8 cellular contexts compared by ENCODE assay signal in genomic region chr1:45583264-45583665, GRCh38. TPM values are rescaled to one million over a fixed set of nuclear protein-coding genes. Genes with fewer than 3 reads are reported as not detected.
DNase-seq lines count a peak whose midpoint lies in the region; ATAC-seq and TF ChIP-seq lines count a peak whose summit lies in the region.

No MANE protein-coding gene starts in this region.

- DNase-seq in EH (ENCODE audit: low read depth) (peak; percentile 98), H7 (peak; percentile 96), SHP77 (lab: John Stamatoyannopoulos, UW) (peak; percentile 94 to 95), foreskin keratinocyte (peak; percentile 92 to 96), neural crest cell (ENCODE audit: low read depth, low spot score) (peak; percentile 82)
- peak; percentile 90 for DNase-seq in activated gamma-delta T cell treated with anti-CD3 and anti-CD28 coated beads, Interleukin-2, amount 50 U/mL, for 16 hours (ENCODE audit: low read depth)

- no peaks in the 10 kb centered on the region for H3K27me3 ChIP-seq in H7 (ENCODE audit: control insufficient read depth, insufficient read depth, low read length)
- H3K27me3 ChIP-seq in Loucy (ENCODE audit: insufficient read depth, low read length, poor library complexity, severe bottlenecking): no peaks in the 10 kb centered on the region
- no peaks in the 10 kb centered on the region for H3K27me3 ChIP-seq in foreskin keratinocyte
- H3K27me3 ChIP-seq in stomach smooth muscle (ENCODE audit: control insufficient read depth in 1 of 2, insufficient read depth in 2 of 2, low read length in 2 of 2): no peaks in the 10 kb centered on the region

- H3K36me3 ChIP-seq in H7 (replicated peaks; ENCODE audit: control insufficient read depth, insufficient read depth, low read length) (peaks cover 2% of the 10 kb centered on the region; the same call in 1 of the 2 replicates), Loucy (ENCODE audit: insufficient read depth, low read length) (no peaks in the 10 kb centered on the region), stomach smooth muscle (ENCODE audit: control insufficient read depth in 2 of 2, insufficient read depth in 2 of 2, low read length in 2 of 2) (no peaks in the 10 kb centered on the region)

- no peaks in the 10 kb centered on the region for H3K9me3 Mint-ChIP-seq in neural crest cell

- H3K9ac ChIP-seq in Loucy (ENCODE audit: low read depth, low read length, poor library complexity, severe bottlenecking) (peak overlapping the region; percentile 98), stomach smooth muscle (ENCODE audit: low read length in 2 of 2) (peak overlapping the region; percentile 76 to 95)

- H3K4me3 Mint-ChIP-seq in neural crest cell: peak overlapping the region; percentile 97

- peaks cover 6% of the 10 kb centered on the region for H3K36me3 Mint-ChIP-seq in neural crest cell (ENCODE audit: low read depth)

- H3K9me3 ChIP-seq in Loucy (ENCODE audit: insufficient read depth, low read depth, low read length) (no peaks in the 10 kb centered on the region), stomach smooth muscle (ENCODE audit: control insufficient read depth in 2 of 2, low read length in 2 of 2) (no peaks in the 10 kb centered on the region)

- peaks cover 13% of the 10 kb centered on the region for H3K27me3 Mint-ChIP-seq in neural crest cell (ENCODE audit: low read depth)

- H3K27ac Mint-ChIP-seq in neural crest cell (ENCODE audit: unreplicated experiment): peak overlapping the region; percentile 100

- peaks cover 30% of the 10 kb centered on the region for H3K4me1 Mint-ChIP-seq in neural crest cell

- H2AFZ ChIP-seq in Loucy (ENCODE audit: low read length): peak overlapping the region; percentile 100

- H4K20me1 ChIP-seq in Loucy (ENCODE audit: insufficient read depth, low read length, poor library complexity, severe bottlenecking): peaks cover 41% of the 10 kb centered on the region

- 0 out of 2 replicates have a peak, but pooled peaks cover 2% of the 10 kb centered on the region for H3F3A ChIP-seq in Loucy (ENCODE audit: low read depth)

- TF ChIP-seq CTCF in Loucy (conservative IDR thresholded peaks at IDR 0.05; ENCODE audit: low read length) (no peak), foreskin keratinocyte (conservative IDR thresholded peaks at IDR 0.05) (no peak), neural crest cell (conservative IDR thresholded peaks at IDR 0.05) (no peak)

- peaks cover 44% of the 10 kb centered on the region for H3K79me2 ChIP-seq in Loucy (ENCODE audit: insufficient read depth, low read length)

- ATAC-seq in foreskin keratinocyte: peak; percentile 86

- H3K4me1 ChIP-seq in Loucy (ENCODE audit: insufficient read depth, low read length, poor library complexity, severe bottlenecking): peaks cover 23% of the 10 kb centered on the region
- H3K4me1 ChIP-seq in foreskin keratinocyte: peaks cover 3% of the 10 kb centered on the region
- H3K4me1 ChIP-seq in stomach smooth muscle (ENCODE audit: control insufficient read depth, insufficient read depth, low read length): peaks cover 21% of the 10 kb centered on the region

- peak overlapping the region; percentile 92 for H3K4me2 ChIP-seq in Loucy (ENCODE audit: low read depth, low read length, poor library complexity, severe bottlenecking)

- H3K4me3 ChIP-seq in H7 (ENCODE audit: insufficient read depth, low read depth, low read length) (peak overlapping the region; percentile 100), Loucy (ENCODE audit: low read length, poor library complexity, severe bottlenecking) (peak overlapping the region; percentile 96), stomach smooth muscle (ENCODE audit: low read length in 2 of 2) (peak overlapping the region; percentile 87 to 99)

- no peaks in the 10 kb centered on the region for H3K9me2 ChIP-seq in Loucy (replicated peaks; ENCODE audit: low read depth, low read length)

- H3K27ac ChIP-seq in foreskin keratinocyte (peak overlapping the region; percentile 21), stomach smooth muscle (ENCODE audit: low read length) (peak overlapping the region; percentile 92)

RNA-seq across cellular contexts. Expression of gene NASP, which starts 0.6 kb away (rescaled TPM):
- 205 and 261 TPM in 2 replicates for total RNA-seq in H7 (2014; rRNA removed; shearing (Covaris generic))
- total RNA-seq in foreskin keratinocyte (107 and 146 TPM in 2 replicates), neural crest cell (455 and 466 TPM in 2 replicates)
- polyA plus RNA-seq in foreskin keratinocyte: 112 and 150 TPM in 2 replicates

RNA-seq across cellular contexts. Expression of gene AKR1A1, which starts 32.6 kb away (rescaled TPM):
- 371 and 395 TPM in 2 replicates for total RNA-seq in H7 (2014; rRNA removed; shearing (Covaris generic))
- total RNA-seq in foreskin keratinocyte (144 and 153 TPM in 2 replicates), neural crest cell (185 and 192 TPM in 2 replicates)
- 142 and 150 TPM in 2 replicates for polyA plus RNA-seq in foreskin keratinocyte

RNA-seq across cellular contexts. Expression of gene CCDC17, which starts 40.6 kb away (rescaled TPM):
- 3.0 and 7.4 TPM in 2 replicates for total RNA-seq in H7 (2014; rRNA removed; shearing (Covaris generic))
- total RNA-seq in foreskin keratinocyte: 0.46 and 0.48 TPM in 2 replicates
- 0.19 and 0.20 TPM in 2 replicates for polyA plus RNA-seq in foreskin keratinocyte
- total RNA-seq in neural crest cell: 1.9 and 2.4 TPM in 2 replicates

Comparison
In these comparisons a context has a peak if more than half of its experiments do, and no peak if none do; other contexts are left out.
1. Peak in every context shown above with its lines: DNase-seq, ATAC-seq, H3K4me3 ChIP-seq and H3K27ac ChIP-seq.